In genomic region chr17:47941998-47942490, GRCh38 we compare ENCODE assay signal across 8 cellular contexts. TPM values are rescaled to one million over a fixed set of nuclear protein-coding genes. Genes with fewer than 3 reads are reported as not detected.
A peak's percentile ranks its signal among the peaks of the same experiment; 100 is the strongest.
DNase-seq lines count a peak whose midpoint lies in the region; ATAC-seq, FAIRE-seq and TF ChIP-seq lines count a peak whose summit lies in the region.

No MANE protein-coding gene starts in this region.

- peaks cover 33% of the 10 kb centered on the region for H3K36me3 Mint-ChIP-seq in Calu3 (ENCODE audit: insufficient read depth, unreplicated experiment)

- peak overlapping the region; percentile 89 for H3K4me3 Mint-ChIP-seq in Calu3 (ENCODE audit: low read depth, unreplicated experiment)

- FAIRE-seq in pancreas (lab: Jason Lieb, UNC): no peak

- H3K4me1 ChIP-seq in Peyer's patch (peaks cover 0 to 32% (median 6%) of the 10 kb centered on the region in 4 donors), pancreas (peaks cover 21 to 40% (median 21%) of the 10 kb centered on the region in 3 donors)

- H3K27me3 ChIP-seq in Peyer's patch (no peaks in the 10 kb centered on the region), pancreas (no peaks in the 10 kb centered on the region)

- H3K36me3 ChIP-seq in Peyer's patch (peaks cover 0 to 6% (median 0%) of the 10 kb centered on the region in 3 donors), pancreas (no peaks in the 10 kb centered on the region)

- H3K27me3 Mint-ChIP-seq in Calu3 (ENCODE audit: unreplicated experiment): no peaks in the 10 kb centered on the region

- peaks cover 4% of the 10 kb centered on the region for H3K9me3 Mint-ChIP-seq in Calu3 (ENCODE audit: low read depth, unreplicated experiment)

- TF ChIP-seq POLR2A in Peyer's patch (IDR thresholded peaks at IDR 0.05): no peak

- TF ChIP-seq CTCF in Calu3 (IDR thresholded peaks at IDR 0.05; ENCODE audit: unreplicated experiment): no peak
- no peak for TF ChIP-seq CTCF in Peyer's patch (IDR thresholded peaks at IDR 0.05)
- TF ChIP-seq CTCF in epithelial cell of esophagus (IDR thresholded peaks at IDR 0.05; ENCODE audit: insufficient read depth, low read depth, low read length, missing control alignments): no peak
- TF ChIP-seq CTCF in pancreas (IDR thresholded peaks at IDR 0.05): no peak

- H3K9me3 ChIP-seq in Peyer's patch (no peaks in the 10 kb centered on the region), pancreas (no peaks in the 10 kb centered on the region)

- intact Hi-C loops in Calu3 (cut with micrococcal nuclease; ENCODE audit: unreplicated experiment): loop anchor here (10.0 kb wide), 1 partner anchor 97 kb away; the partner anchor contains the start of gene SCRN2
- intact Hi-C loops in pancreas (cut with DNase I): no loop called here

- no TSS peak for BruUV-seq in Calu3 (replicated peaks; lab: Mats Ljungman, UMichigan)

- no peak for ATAC-seq in pancreas
- ATAC-seq in GM19023 (IDR thresholded peaks at IDR 0.05; ENCODE audit: unreplicated experiment): no peak
- no peak for ATAC-seq in HG03565 (IDR thresholded peaks at IDR 0.05; ENCODE audit: unreplicated experiment)
- no peak for ATAC-seq in GM21619 (IDR thresholded peaks at IDR 0.05; ENCODE audit: unreplicated experiment)

- CTCF ChIA-PET in Calu3 (lab: Charles Lee): interaction anchor here (0.5 to 2.9 kb wide), 8 partner anchors 8 to 1397 kb away, joined by 3 to 27 read pairs (median 4); partner anchors contain the start of genes CDK5RAP3 and SCRN2

- peak overlapping the region; percentile 63 to 92 (median 76) for H3K4me3 ChIP-seq in Peyer's patch
- peak overlapping the region; percentile 80 for H3K4me3 ChIP-seq in epithelial cell of esophagus (ENCODE audit: low read length)
- peak overlapping the region; percentile 37 to 68 (median 56) for H3K4me3 ChIP-seq in pancreas

- H3K27ac ChIP-seq in Peyer's patch (peak overlapping the region; percentile 77 to 84 (median 82)), pancreas (peak overlapping the region; percentile 54 to 82 (median 79))

- peaks cover 52% of the 10 kb centered on the region for H3K4me1 Mint-ChIP-seq in Calu3 (ENCODE audit: low read depth, unreplicated experiment)

- DNase-seq in Calu3 (no peak), Peyer's patch (peak in 1 of 3 donors; percentile 56), epithelial cell of esophagus (ENCODE audit: low read depth) (peak; percentile 12), pancreas (peak in 1 of 6 donors; percentile 37), NCI-H2081 treated with DMSO at 0.1 percent for 48 hours (lab: John Stamatoyannopoulos, UW) (no peak)

- WGBS in pancreas, 2 donors: 4 to 5% methylated on average over 9 of the region's 9 CpGs

- peak overlapping the region; percentile 80 for H3K27ac Mint-ChIP-seq in Calu3 (ENCODE audit: unreplicated experiment)

RNA-seq across cellular contexts. Expression of gene PNPO, which starts 0.7 kb away (rescaled TPM):
- total RNA-seq in Calu3 (2022): 88.0 and 98.5 TPM in 2 replicates
- total RNA-seq in Peyer's patch: 100 to 1,000 TPM in 1 of 4 donors, 10 to 100 TPM in 3; 23.9 to 103 (median 64.6) TPM
- total RNA-seq in pancreas: 10 to 100 TPM; 13.2 to 23.5 (median 19.6) TPM
- 1 to 10 TPM; 6.5 to 7.6 TPM for polyA plus RNA-seq in pancreas

RNA-seq across cellular contexts. Expression of gene PRR15L, which starts 15.6 kb away (rescaled TPM):
- 30.2 and 49.1 TPM in 2 replicates for total RNA-seq in Calu3 (2022)
- 100 to 1,000 TPM in 3 of 4 donors, 10 to 100 TPM in 1; 88.3 to 358 (median 288) TPM for total RNA-seq in Peyer's patch
- 10 to 100 TPM; 26.6 to 68.6 (median 42.7) TPM for total RNA-seq in pancreas
- polyA plus RNA-seq in pancreas: 10 to 100 TPM; 59.9 to 64.9 TPM

RNA-seq across cellular contexts. Expression of gene CDK5RAP3, which starts 28.9 kb away (rescaled TPM):
- total RNA-seq in Calu3 (2022): 431 and 457 TPM in 2 replicates
- 1,000 to 10,000 TPM in 1 of 4 donors, 100 to 1,000 TPM in 3; 198 to 1,062 (median 553) TPM for total RNA-seq in Peyer's patch
- total RNA-seq in pancreas: 100 to 1,000 TPM; 134 to 234 (median 165) TPM
- polyA plus RNA-seq in pancreas: 1,000 to 10,000 TPM; 1,052 to 1,312 TPM

RNA-seq across cellular contexts. Expression of gene SP2, which starts 46.0 kb away (rescaled TPM):
- total RNA-seq in Calu3 (2022) (21.5 and 22.4 TPM in 2 replicates), Peyer's patch (10 to 100 TPM in 3 of 4 donors, 1 to 10 TPM in 1; 8.6 to 29.7 (median 16.6) TPM), pancreas (1 to 10 TPM; 5.2 to 8.8 (median 6.9) TPM)
- 1 to 10 TPM; 5.5 to 8.5 TPM for polyA plus RNA-seq in pancreas
